8 cellular contexts compared by ENCODE assay signal in genomic region chr17:38667099-38667786, GRCh38. TPM values are rescaled to one million over a fixed set of nuclear protein-coding genes. Genes with fewer than 3 reads are reported as not detected.
DNase-seq lines count a peak whose midpoint lies in the region; ATAC-seq, FAIRE-seq and TF ChIP-seq lines count a peak whose summit lies in the region.

No MANE protein-coding gene starts in this region.

- no peak overlapping the region for H2AFZ ChIP-seq in DND-41 (ENCODE audit: low read depth, low read length)

- peaks cover 5% of the 10 kb centered on the region for H3K36me3 Mint-ChIP-seq in activated naive CD4-positive, alpha-beta T cell treated with anti-CD3 and anti-CD28 coated beads for 36 hours (ENCODE audit: low read depth)

- H3K4me3 Mint-ChIP-seq in activated naive CD4-positive, alpha-beta T cell treated with anti-CD3 and anti-CD28 coated beads for 36 hours, result no peak overlapping the region

- H4K20me1 ChIP-seq in DND-41 (ENCODE audit: insufficient read depth, low read length), result peaks cover 7% of the 10 kb centered on the region; the same call in 1 of the 2 replicates

- no peaks in the 10 kb centered on the region for H3K9me3 Mint-ChIP-seq in activated naive CD4-positive, alpha-beta T cell treated with anti-CD3 and anti-CD28 coated beads for 36 hours

- intact Hi-C loops in activated naive CD4-positive, alpha-beta T cell treated with anti-CD3 and anti-CD28 coated beads for 36 hours (cut with micrococcal nuclease), result loop anchor here (1.0 to 5.0 kb wide), 4 partner anchors 60 to 244 kb away; partner anchors contain the start of gene SRCIN1
- intact Hi-C loops in pancreas (cut with DNase I), result loop anchor here in 2 of 3 donors (10.0 kb wide), 2 partner anchors 102 to 172 kb away; no protein-coding TSS in a partner anchor

- H3K9me3 ChIP-seq in DND-41 (ENCODE audit: insufficient read depth, low read length, severe bottlenecking) (no peaks in the 10 kb centered on the region), pancreas (no peaks in the 10 kb centered on the region)

- 29% methylated on average over 7 of the region's 7 CpGs for WGBS in pancreas, 2 donors

- no peak overlapping the region for H3K4me2 ChIP-seq in DND-41 (ENCODE audit: insufficient read depth, low read length)

- ATAC-seq in DND-41 (ENCODE audit: insufficient read depth, low read depth) (peak; percentile 73), pancreas (peak; percentile 70 to 91 (median 88)), HG03439 (IDR thresholded peaks at IDR 0.05; ENCODE audit: unreplicated experiment) (no peak), HG02763 (IDR thresholded peaks at IDR 0.05; ENCODE audit: unreplicated experiment) (no peak)

- H3K36me3 ChIP-seq in DND-41 (ENCODE audit: insufficient read depth, low read length) (no peaks in the 10 kb centered on the region), pancreas (no peaks in the 10 kb centered on the region)

- POLR2A ChIA-PET in RWPE1 (lab: Yijun Ruan, JAX; ENCODE audit: low non-redundant PET), result no interaction called here

- no peak overlapping the region for H3K4me3 ChIP-seq in DND-41 (ENCODE audit: low read depth in 1 of 2, low read length in 2 of 2)
- no peak overlapping the region for H3K4me3 ChIP-seq in pancreas

- no peak overlapping the region for H3K27ac Mint-ChIP-seq in activated naive CD4-positive, alpha-beta T cell treated with anti-CD3 and anti-CD28 coated beads for 36 hours

- H3K79me2 ChIP-seq in DND-41 (ENCODE audit: insufficient read depth, low read length), result no peaks in the 10 kb centered on the region

- H3K4me1 Mint-ChIP-seq in activated naive CD4-positive, alpha-beta T cell treated with anti-CD3 and anti-CD28 coated beads for 36 hours (ENCODE audit: low read depth), result peaks cover 15% of the 10 kb centered on the region

- H3K27ac ChIP-seq in DND-41 (ENCODE audit: low read length) (no peak overlapping the region), RWPE1 (no peak overlapping the region), pancreas (no peak overlapping the region)

- H3K4me1 ChIP-seq in DND-41 (ENCODE audit: insufficient read depth, low read length) (0 out of 2 replicates have a peak, but pooled peaks cover 1% of the 10 kb centered on the region), pancreas (no peaks in the 10 kb centered on the region)

- no peak for FAIRE-seq in pancreas (lab: Jason Lieb, UNC)

- H3K27me3 Mint-ChIP-seq in activated naive CD4-positive, alpha-beta T cell treated with anti-CD3 and anti-CD28 coated beads for 36 hours (ENCODE audit: low read depth), result peaks cover 46% of the 10 kb centered on the region

- CTCF ChIA-PET in RWPE1 (lab: Yijun Ruan, JAX), result interaction anchor here (0.6 to 2.2 kb wide), 23 partner anchors 9 to 448 kb away, joined by 3 to 18 read pairs (median 3); partner anchors contain the start of gene SRCIN1
- CTCF ChIA-PET in activated naive CD4-positive, alpha-beta T cell treated with anti-CD3 and anti-CD28 coated beads for 36 hours (lab: Charles Lee), result interaction anchor here (0.7 to 7.8 kb wide), 27 partner anchors 10 to 577 kb away, joined by 3 to 116 read pairs (median 4); partner anchors contain the start of gene PSMB3

- H3K9ac ChIP-seq in DND-41 (ENCODE audit: low read depth, low read length), result no peak overlapping the region

- DNase-seq in DND-41 (peak; percentile 64), LoVo (ENCODE audit: low spot score) (peak; percentile 79), RWPE1 (ENCODE audit: low spot score) (peak; percentile 77), germinal center (ENCODE audit: low spot score) (peak; percentile 73), pancreas (peak; percentile 51 to 81 (median 70))
- DNase-seq in activated naive CD4-positive, alpha-beta T cell treated with anti-CD3 and anti-CD28 coated beads for 36 hours, result peak; percentile 71

- TF ChIP-seq CTCF in DND-41 (IDR thresholded peaks at IDR 0.05; ENCODE audit: borderline replicate concordance, extremely low read depth, low read length, poor library complexity, severe bottlenecking) (peak; percentile 100), RWPE1 (conservative IDR thresholded peaks at IDR 0.05; ENCODE audit: low read depth) (peak; percentile 99), pancreas (IDR thresholded peaks at IDR 0.05) (peak; percentile 94 to 98 (median 96))

- H3K27me3 ChIP-seq in DND-41 (ENCODE audit: insufficient read depth, low read length, poor library complexity) (peaks cover 22% of the 10 kb centered on the region), pancreas (no peaks in the 10 kb centered on the region)

RNA-seq across cellular contexts. Expression of gene EPOP, which starts 7.5 kb away (rescaled TPM):
- 10 to 100 TPM; 17.6 to 19.2 TPM for total RNA-seq in activated naive CD4-positive, alpha-beta T cell treated with anti-CD3 and anti-CD28 coated beads for 36 hours
- 1 to 10 TPM; 2.4 to 4.3 (median 3.1) TPM for total RNA-seq in pancreas
- polyA plus RNA-seq in pancreas, result 1 to 10 TPM in 1 of 2 donors, under 1 TPM in 1; 0.49 to 1.4 TPM

RNA-seq across cellular contexts. Expression of gene MLLT6, which starts 37.8 kb away (rescaled TPM):
- 100 to 1,000 TPM; 170 to 177 TPM for total RNA-seq in activated naive CD4-positive, alpha-beta T cell treated with anti-CD3 and anti-CD28 coated beads for 36 hours
- 100 to 1,000 TPM in 1 of 6 donors, 10 to 100 TPM in 5; 51.3 to 112 (median 67.4) TPM for total RNA-seq in pancreas
- polyA plus RNA-seq in pancreas, result 100 to 1,000 TPM in 1 of 2 donors, 10 to 100 TPM in 1; 69.9 to 181 TPM

Comparison
In these comparisons a context has a peak if more than half of its experiments do, and no peak if none do; other contexts are left out.
1. ATAC-seq: peak in DND-41 (single experiment) and pancreas (4 of 4); none in HG03439 (single experiment) and HG02763 (single experiment).
2. Peak in every context shown above with its lines, with median percentiles within 50 percentile points of each other: DNase-seq and CTCF ChIP-seq.